ENCODE assay signal across 21 cellular contexts in genomic region chr17:68061512-68062313, GRCh38. TPM values are rescaled to one million over a fixed set of nuclear protein-coding genes. Genes with fewer than 3 reads are reported as not detected.
A peak's percentile ranks its signal among the peaks of the same experiment; 100 is the strongest.
DNase-seq lines count a peak whose midpoint lies in the region; ATAC-seq and TF ChIP-seq lines count a peak whose summit lies in the region.
"Had no signal": no experiment of that assay in that cellular context is flagged by ENCODE, and none has a peak within 500 bp of the region (broad histone marks: within the 10 kb centered on the region; RNA-seq: fewer than 3 reads in every experiment).

No MANE protein-coding gene starts in this region.

- H3K36me3 ChIP-seq in SJCRH30 = no peaks in the 10 kb centered on the region
- H3K36me3 ChIP-seq in left ventricle myocardium inferior = no peaks in the 10 kb centered on the region

- DNase-seq in AG08396 (ENCODE audit: low spot score) (peak; percentile 18), H4 (ENCODE audit: low spot score) (peak; percentile 37), SJCRH30 (peak; percentile 27 to 32), left ventricle myocardium inferior (no peak), sciatic nerve (ENCODE audit: low spot score) (no peak), mesothelial cell of epicardium (ENCODE audit: low spot score in 2 of 2, unreplicated experiment in 2 of 2) (no peak), nucleus accumbens (lab: John Stamatoyannopoulos, UW) (no peak)
- DNase-seq in activated CD4-positive, alpha-beta memory T cell treated with anti-CD3 and anti-CD28 coated beads, Interleukin-2, amount 10 ng/mL, durations not matched to agents 7 days and 5 days = no peak
- DNase-seq: activated CD4-positive, alpha-beta T cell treated with anti-CD3 and anti-CD28 coated beads, Interleukin-2, amount 50 U/mL, for 4 hours; AML-193; DND-41; effector memory CD8-positive, alpha-beta T cell; hippocampal formation; Karpas-422; NCI-H2081 treated with DMSO at 0.1 percent for 48 hours; PC-9; stimulated activated CD4-positive, alpha-beta T cell treated with anti-CD3 and anti-CD28 coated beads, Interleukin-2, amount 100 ng/mL, for 24 hours; stimulated activated naive B cell treated with anti-CD40 and anti-IgM and Interleukin-4, amounts not matched to agents 10 μg/mL and 1 μg/mL and 100 μg/mL, for 72 hours had no signal

- CTCF ChIA-PET in activated CD4-positive, alpha-beta memory T cell treated with anti-CD3 and anti-CD28 coated beads, Interleukin-2, amount 10 ng/mL, durations not matched to agents 7 days and 5 days (lab: Charles Lee) = no interaction called here

- H3K27me3 Mint-ChIP-seq in mesothelial cell of epicardium (ENCODE audit: low read depth) = no peaks in the 10 kb centered on the region
- peaks cover 2% of the 10 kb centered on the region for H3K27me3 Mint-ChIP-seq in activated CD4-positive, alpha-beta memory T cell treated with anti-CD3 and anti-CD28 coated beads, Interleukin-2, amount 10 ng/mL, durations not matched to agents 7 days and 5 days
- H3K27me3 Mint-ChIP-seq: effector memory CD8-positive, alpha-beta T cell; stimulated activated naive B cell treated with anti-CD40 and anti-IgM and Interleukin-4, amounts not matched to agents 10 μg/mL and 1 μg/mL and 100 μg/mL, for 72 hours had no signal

- H3K27me3 ChIP-seq in SJCRH30 (no peaks in the 10 kb centered on the region), left ventricle myocardium inferior (ENCODE audit: low read depth) (no peaks in the 10 kb centered on the region)

- no peaks in the 10 kb centered on the region for H3K4me1 ChIP-seq in SJCRH30
- H3K4me1 ChIP-seq in left ventricle myocardium inferior = no peaks in the 10 kb centered on the region

- no peak overlapping the region for H3K4me3 Mint-ChIP-seq in mesothelial cell of epicardium
- H3K4me3 Mint-ChIP-seq in activated CD4-positive, alpha-beta memory T cell treated with anti-CD3 and anti-CD28 coated beads, Interleukin-2, amount 10 ng/mL, durations not matched to agents 7 days and 5 days = no peak overlapping the region
- H3K4me3 Mint-ChIP-seq: brain; effector memory CD8-positive, alpha-beta T cell; stimulated activated naive B cell treated with anti-CD40 and anti-IgM and Interleukin-4, amounts not matched to agents 10 μg/mL and 1 μg/mL and 100 μg/mL, for 72 hours; T-helper 2 cell treated with Interferon-gamma antibody and Interleukin-4, amounts not matched to agents 5 μg/mL and 100 μg/mL, for 36 hours had no signal

- TF ChIP-seq CTCF in left ventricle myocardium inferior (IDR thresholded peaks at IDR 0.05; ENCODE audit: borderline replicate concordance) (no peak), mesothelial cell of epicardium (IDR thresholded peaks at IDR 0.05; ENCODE audit: unreplicated experiment) (no peak)

- intact Hi-C loops in left ventricle myocardium inferior (cut with micrococcal nuclease) (no loop called here), sciatic nerve (cut with DNase I) (no loop called here)

- H3K27ac ChIP-seq in SJCRH30 (no peak overlapping the region), left ventricle myocardium inferior (replicated peaks) (peak overlapping the region; percentile 57)
- H3K27ac ChIP-seq: PC-9 had no signal

- H3K4me3 ChIP-seq in SJCRH30 (no peak overlapping the region), left ventricle myocardium inferior (no peak overlapping the region)
- H3K4me3 ChIP-seq: lung, PC-9 had no signal

- ATAC-seq in sciatic nerve = no peak
- ATAC-seq: effector memory CD8-positive, alpha-beta T cell had no signal

- no peaks in the 10 kb centered on the region for H3K9me3 Mint-ChIP-seq in mesothelial cell of epicardium
- no peaks in the 10 kb centered on the region for H3K9me3 Mint-ChIP-seq in activated CD4-positive, alpha-beta memory T cell treated with anti-CD3 and anti-CD28 coated beads, Interleukin-2, amount 10 ng/mL, durations not matched to agents 7 days and 5 days
- H3K9me3 Mint-ChIP-seq: brain; effector memory CD8-positive, alpha-beta T cell; stimulated activated naive B cell treated with anti-CD40 and anti-IgM and Interleukin-4, amounts not matched to agents 10 μg/mL and 1 μg/mL and 100 μg/mL, for 72 hours; T-helper 2 cell treated with Interferon-gamma antibody and Interleukin-4, amounts not matched to agents 5 μg/mL and 100 μg/mL, for 36 hours had no signal

- no peaks in the 10 kb centered on the region for H3K9me3 ChIP-seq in SJCRH30 (replicated peaks)
- no peaks in the 10 kb centered on the region for H3K9me3 ChIP-seq in left ventricle myocardium inferior (replicated peaks)

- no peaks in the 10 kb centered on the region for H3K36me3 Mint-ChIP-seq in mesothelial cell of epicardium
- no peaks in the 10 kb centered on the region for H3K36me3 Mint-ChIP-seq in activated CD4-positive, alpha-beta memory T cell treated with anti-CD3 and anti-CD28 coated beads, Interleukin-2, amount 10 ng/mL, durations not matched to agents 7 days and 5 days (ENCODE audit: low read depth)
- H3K36me3 Mint-ChIP-seq: brain; stimulated activated naive B cell treated with anti-CD40 and anti-IgM and Interleukin-4, amounts not matched to agents 10 μg/mL and 1 μg/mL and 100 μg/mL, for 72 hours had no signal

- peaks cover 5% of the 10 kb centered on the region for H3K4me1 Mint-ChIP-seq in mesothelial cell of epicardium
- peaks cover 7% of the 10 kb centered on the region for H3K4me1 Mint-ChIP-seq in activated CD4-positive, alpha-beta memory T cell treated with anti-CD3 and anti-CD28 coated beads, Interleukin-2, amount 10 ng/mL, durations not matched to agents 7 days and 5 days
- H3K4me1 Mint-ChIP-seq: brain had no signal

- POLR2A ChIA-PET in activated CD4-positive, alpha-beta memory T cell treated with anti-CD3 and anti-CD28 coated beads, Interleukin-2, amount 10 ng/mL, durations not matched to agents 7 days and 5 days (lab: Charles Lee) = interaction anchor here (1.1 kb wide), 1 partner anchor 400 kb away, joined by 4 read pairs; no protein-coding TSS in a partner anchor

- H3K27ac Mint-ChIP-seq in mesothelial cell of epicardium = no peak overlapping the region
- H3K27ac Mint-ChIP-seq in activated CD4-positive, alpha-beta memory T cell treated with anti-CD3 and anti-CD28 coated beads, Interleukin-2, amount 10 ng/mL, durations not matched to agents 7 days and 5 days = no peak overlapping the region
- H3K27ac Mint-ChIP-seq: stimulated activated naive B cell treated with anti-CD40 and anti-IgM and Interleukin-4, amounts not matched to agents 10 μg/mL and 1 μg/mL and 100 μg/mL, for 72 hours; T-helper 2 cell treated with Interferon-gamma antibody and Interleukin-4, amounts not matched to agents 5 μg/mL and 100 μg/mL, for 36 hours had no signal

RNA-seq across cellular contexts. Expression of gene KPNA2, which starts 26.2 kb away (rescaled TPM):
- 394 and 483 TPM in 2 replicates for total RNA-seq in H4 (2014; rRNA removed; shearing (Covaris generic))
- 325 and 342 TPM in 2 replicates for total RNA-seq in SJCRH30 (2014; rRNA removed; shearing (Covaris generic))
- 19.2 TPM for total RNA-seq in left ventricle myocardium inferior
- total RNA-seq in sciatic nerve = 15.0 TPM
- 99.8 to 101 TPM (median 100 TPM) in 3 replicates for total RNA-seq in mesothelial cell of epicardium
- total RNA-seq in activated CD4-positive, alpha-beta memory T cell treated with anti-CD3 and anti-CD28 coated beads, Interleukin-2, amount 10 ng/mL, durations not matched to agents 7 days and 5 days = 100 to 1,000 TPM; 227 TPM

Comparison
In these comparisons a context has a peak if more than half of its experiments do, and no peak if none do; other contexts are left out.
1. DNase-seq: peak in AG08396 (single experiment), H4 (single experiment) and SJCRH30 (2 of 2); none in left ventricle myocardium inferior (single experiment), sciatic nerve (single experiment), mesothelial cell of epicardium (0 of 2), activated CD4-positive, alpha-beta memory T cell treated with anti-CD3 and anti-CD28 coated beads, Interleukin-2, amount 10 ng/mL, durations not matched to agents 7 days and 5 days (single experiment) and nucleus accumbens (0 of 56).